13 cellular contexts compared by ENCODE assay signal in the genomic region with DNA sequence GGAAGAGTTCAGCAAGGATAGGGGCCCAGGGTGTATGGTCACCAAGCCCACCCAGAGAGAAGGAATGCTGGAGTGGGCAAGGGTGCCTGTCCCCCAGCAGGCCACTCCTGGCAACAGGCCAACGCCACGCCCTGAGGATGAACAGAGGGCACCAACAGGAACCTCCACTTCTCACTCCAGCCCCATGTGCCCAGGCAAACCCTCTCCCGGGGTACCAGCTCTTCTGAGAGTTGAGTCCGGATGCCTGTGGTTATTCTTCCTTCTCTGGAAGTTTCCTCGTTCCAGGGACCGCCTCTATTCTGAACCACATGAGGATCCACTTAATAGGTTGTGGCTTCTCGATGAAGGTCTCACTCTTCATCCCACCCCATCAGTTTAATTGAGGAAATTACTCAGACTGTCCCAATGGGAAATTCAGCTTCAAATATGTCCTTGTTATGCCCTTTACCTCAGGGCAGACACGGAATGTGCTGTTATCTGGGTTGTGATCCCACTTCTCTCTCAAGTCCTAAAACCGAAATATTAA.
A peak's percentile ranks its signal among the peaks of the same experiment; 100 is the strongest.
DNase-seq lines count a peak whose midpoint lies in the region; ATAC-seq and TF ChIP-seq lines count a peak whose summit lies in the region.
"Had no signal": no experiment of that assay in that cellular context is flagged by ENCODE, and none has a peak within 500 bp of the region (broad histone marks: within the 10 kb centered on the region; RNA-seq: fewer than 3 reads in every experiment).

No MANE protein-coding gene starts in this region.

- no peak overlapping the region for H3K4me3 Mint-ChIP-seq in activated naive CD8-positive, alpha-beta T cell
- H3K4me3 Mint-ChIP-seq: activated CD4-positive, alpha-beta T cell treated with anti-CD3 and anti-CD28 coated beads for 36 hours; memory B cell had no signal

- TF ChIP-seq POLR2A in gastroesophageal sphincter (IDR thresholded peaks at IDR 0.05): no peak

- H3K9me3 Mint-ChIP-seq in activated naive CD8-positive, alpha-beta T cell (ENCODE audit: low read depth): no peaks in the 10 kb centered on the region
- H3K9me3 Mint-ChIP-seq: memory B cell had no signal

- TF ChIP-seq CTCF in colonic mucosa (IDR thresholded peaks at IDR 0.05): no peak
- no peak for TF ChIP-seq CTCF in gastroesophageal sphincter (IDR thresholded peaks at IDR 0.05)

- intact Hi-C loops in Right ventricle myocardium inferior (cut with DNase I): loop anchor here (1.0 to 10.0 kb wide), 4 partner anchors 18 to 319 kb away; a partner anchor contains a TSS
- intact Hi-C loops in Right ventricle myocardium superior (cut with DNase I): no loop called here
- intact Hi-C loops in colonic mucosa (cut with DNase I): no loop called here

- peaks cover 27% of the 10 kb centered on the region for H3K4me1 Mint-ChIP-seq in activated naive CD8-positive, alpha-beta T cell (ENCODE audit: low read depth)
- H3K4me1 Mint-ChIP-seq: memory B cell had no signal

- H3K27ac ChIP-seq in colonic mucosa (no peak overlapping the region), gastroesophageal sphincter (no peak overlapping the region)

- no peaks in the 10 kb centered on the region for H3K27me3 ChIP-seq in colonic mucosa
- H3K27me3 ChIP-seq in gastroesophageal sphincter: no peaks in the 10 kb centered on the region
- H3K27me3 ChIP-seq: esophagus muscularis mucosa, pancreas had no signal

- no peaks in the 10 kb centered on the region for H3K36me3 Mint-ChIP-seq in activated naive CD8-positive, alpha-beta T cell
- H3K36me3 Mint-ChIP-seq: memory B cell had no signal

- H3K27me3 Mint-ChIP-seq in activated naive CD8-positive, alpha-beta T cell: no peaks in the 10 kb centered on the region
- H3K27me3 Mint-ChIP-seq: activated CD4-positive, alpha-beta T cell treated with anti-CD3 and anti-CD28 coated beads for 36 hours had no signal

- H3K27ac Mint-ChIP-seq in activated naive CD8-positive, alpha-beta T cell: peak overlapping the region; percentile 83
- H3K27ac Mint-ChIP-seq: memory B cell had no signal

- no peak for TF ChIP-seq EP300 in gastroesophageal sphincter (IDR thresholded peaks at IDR 0.05)

- no peak for ATAC-seq in Right ventricle myocardium inferior
- ATAC-seq in Right ventricle myocardium superior (ENCODE audit: poor library complexity): no peak
- ATAC-seq in left lobe of liver: no peak
- no peak for ATAC-seq in HG03378 (IDR thresholded peaks at IDR 0.05; ENCODE audit: unreplicated experiment)
- ATAC-seq in gastroesophageal sphincter: no peak

- H3K9me3 ChIP-seq in colonic mucosa (no peaks in the 10 kb centered on the region), gastroesophageal sphincter (no peaks in the 10 kb centered on the region)
- H3K9me3 ChIP-seq: esophagus muscularis mucosa, pancreas had no signal

- DNase-seq in Right ventricle myocardium inferior (ENCODE audit: missing footprints): peak; percentile 72
- no peak for DNase-seq in Right ventricle myocardium superior
- peak; percentile 52 for DNase-seq in left lobe of liver (ENCODE audit: low spot score)
- DNase-seq in NCI-H748 treated with DMSO at 0.1 percent for 48 hours (lab: John Stamatoyannopoulos, UW): no peak
- DNase-seq in colonic mucosa: no peak
- DNase-seq: NCI-H2227 treated with DMSO at 0.1 percent for 48 hours had no signal

- H3K4me3 ChIP-seq in colonic mucosa (no peak overlapping the region), gastroesophageal sphincter (no peak overlapping the region)
- H3K4me3 ChIP-seq: esophagus muscularis mucosa, pancreas had no signal

- WGBS in gastroesophageal sphincter (ENCODE audit: low coverage in 1 of 2), 2 donors: 93 to 97% methylated on average over 6 to 7 of the region's 9 CpGs

- no peaks in the 10 kb centered on the region for H3K4me1 ChIP-seq in colonic mucosa
- peaks cover 0 to 41% (median 0%) of the 10 kb centered on the region in 3 donors for H3K4me1 ChIP-seq in gastroesophageal sphincter

- H3K36me3 ChIP-seq in colonic mucosa (no peaks in the 10 kb centered on the region), gastroesophageal sphincter (no peaks in the 10 kb centered on the region)
- H3K36me3 ChIP-seq: esophagus muscularis mucosa, pancreas had no signal

- no peak overlapping the region for H3K9ac ChIP-seq in colonic mucosa (ENCODE audit: low read depth in 2 of 2, low read length in 2 of 2)

Comparison
In these comparisons a context has a peak if more than half of its experiments do, and no peak if none do; other contexts are left out.
1. DNase-seq: peak in Right ventricle myocardium inferior (single experiment) and left lobe of liver (single experiment); none in Right ventricle myocardium superior (single experiment), NCI-H748 treated with DMSO at 0.1 percent for 48 hours (single experiment) and colonic mucosa (single experiment).